In the genomic region with DNA sequence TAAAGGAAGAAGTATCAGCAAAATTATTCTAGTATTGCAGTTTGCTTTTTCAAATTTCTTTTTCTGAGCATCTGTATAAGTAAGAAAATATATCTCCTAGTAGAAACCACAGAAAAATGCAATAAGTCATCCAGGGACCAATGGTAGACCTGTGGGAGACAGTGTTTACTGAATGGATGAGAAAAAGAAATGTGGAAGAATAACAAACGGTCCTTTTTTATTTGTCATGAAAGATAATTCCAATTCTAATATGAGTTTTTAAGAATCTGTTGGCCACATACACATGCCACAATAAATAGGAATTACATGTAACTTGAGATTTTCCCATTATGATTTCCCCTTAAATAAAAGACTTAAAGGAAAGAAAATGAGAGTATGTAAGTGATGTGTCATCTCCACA, we compare ENCODE assay signal across 39 cellular contexts.
"Had no signal": no experiment of that assay in that cellular context is flagged by ENCODE, and none has a peak within 500 bp of the region (broad histone marks: within the 10 kb centered on the region; RNA-seq: fewer than 3 reads in every experiment).

No MANE protein-coding gene starts in this region.

- H3K4me3 ChIP-seq: ascending aorta had no signal

- H3K4me1 ChIP-seq: ascending aorta had no signal

- H3K27ac ChIP-seq: ascending aorta, RWPE1, WERI-Rb-1 had no signal

- H3K36me3 ChIP-seq: ascending aorta, WERI-Rb-1 had no signal

- H3K9me3 ChIP-seq: ascending aorta had no signal

- H3K36me3 Mint-ChIP-seq: activated naive CD8-positive, alpha-beta T cell treated with anti-CD3 and anti-CD28 coated beads for 36 hours; brain had no signal

- H3K27me3 ChIP-seq: ascending aorta had no signal

- H3K27ac Mint-ChIP-seq: activated CD4-positive, alpha-beta memory T cell treated with anti-CD3 and anti-CD28 coated beads, Interleukin-2, amount 10 ng/mL, durations not matched to agents 7 days and 5 days; activated CD8-positive, alpha-beta memory T cell treated with anti-CD3 and anti-CD28 coated beads, Interleukin-2, amount 10 ng/mL, durations not matched to agents 7 days and 5 days; activated naive CD8-positive, alpha-beta T cell treated with anti-CD3 and anti-CD28 coated beads for 36 hours; activated T-helper 17 cell treated with anti-CD3 and anti-CD28 coated beads, Interleukin-2, amount 50 U/mL, for 72 hours; brain had no signal

- FAIRE-seq: RCC 7860 had no signal

- ATAC-seq: activated CD8-positive, alpha-beta memory T cell treated with anti-CD3 and anti-CD28 coated beads, Interleukin-2, amount 10 ng/mL, durations not matched to agents 7 days and 5 days; activated T-helper 17 cell treated with anti-CD3 and anti-CD28 coated beads, Interleukin-2, amount 50 U/mL, for 72 hours; PC-3; Right ventricle myocardium inferior had no signal

- H3K9me3 Mint-ChIP-seq: activated CD4-positive, alpha-beta memory T cell treated with anti-CD3 and anti-CD28 coated beads, Interleukin-2, amount 10 ng/mL, durations not matched to agents 7 days and 5 days; activated naive CD8-positive, alpha-beta T cell treated with anti-CD3 and anti-CD28 coated beads for 36 hours; activated T-helper 17 cell treated with anti-CD3 and anti-CD28 coated beads, Interleukin-2, amount 50 U/mL, for 72 hours; brain had no signal

- DNase-seq: activated CD4-positive, alpha-beta memory T cell treated with anti-CD3 and anti-CD28 coated beads, Interleukin-2, amount 10 ng/mL, durations not matched to agents 7 days and 5 days; activated CD4-positive, alpha-beta T cell treated with anti-CD3 and anti-CD28 coated beads for 1 hour; activated CD4-positive, alpha-beta T cell treated with anti-CD3 and anti-CD28 coated beads for 48 hours; activated CD4-positive, CD25-positive, alpha-beta regulatory T cell; activated CD8-positive, alpha-beta memory T cell treated with anti-CD3 and anti-CD28 coated beads for 24 hours; activated CD8-positive, alpha-beta memory T cell treated with anti-CD3 and anti-CD28 coated beads, Interleukin-2, amount 10 ng/mL, durations not matched to agents 7 days and 5 days; activated CD8-positive, alpha-beta memory T cell treated with anti-CD3 and anti-CD28 coated beads, Interleukin-2, amount 50 U/mL, for 48 hours; activated effector memory CD4-positive, alpha-beta T cell treated with anti-CD3 and anti-CD28 coated beads, Interleukin-2, amount 50 U/mL, for 16 hours; activated naive CD4-positive, alpha-beta T cell; activated naive CD4-positive, alpha-beta T cell treated with anti-CD3 and anti-CD28 coated beads, Interleukin-2, amount 50 U/mL, for 16 hours; activated naive CD8-positive, alpha-beta T cell treated with anti-CD3 and anti-CD28 coated beads for 36 hours; activated T-cell treated with anti-CD3 and anti-CD28 coated beads, Interleukin-2, amount 50 U/mL, for 48 hours; amygdala; central memory CD4-positive, alpha-beta T cell; Kasumi-1; KG1; MM.1S; MV-4-11; NCI-H1092; NCI-H1417; NCI-H146; NCI-H187; NCI-H2029 treated with DMSO at 0.1 percent for 48 hours; NCI-H2107; NCI-H2171; NCI-H510A; NCI-H526; NCI-H748 treated with DMSO at 0.1 percent for 48 hours; NK-92 treated with Interleukin-12 subunit alpha and Interleukin-12 subunit beta, amount 100 ng/mL, for 24 hours; PC-3; SIG-M5; T1000; WERI-Rb-1 had no signal

- H3K4me3 Mint-ChIP-seq: activated CD4-positive, alpha-beta memory T cell treated with anti-CD3 and anti-CD28 coated beads, Interleukin-2, amount 10 ng/mL, durations not matched to agents 7 days and 5 days; activated CD8-positive, alpha-beta memory T cell treated with anti-CD3 and anti-CD28 coated beads, Interleukin-2, amount 10 ng/mL, durations not matched to agents 7 days and 5 days; activated naive CD8-positive, alpha-beta T cell treated with anti-CD3 and anti-CD28 coated beads for 36 hours; activated T-helper 17 cell treated with anti-CD3 and anti-CD28 coated beads, Interleukin-2, amount 50 U/mL, for 72 hours had no signal
